ENCODE assay signal across 15 cellular contexts in the genomic region with DNA sequence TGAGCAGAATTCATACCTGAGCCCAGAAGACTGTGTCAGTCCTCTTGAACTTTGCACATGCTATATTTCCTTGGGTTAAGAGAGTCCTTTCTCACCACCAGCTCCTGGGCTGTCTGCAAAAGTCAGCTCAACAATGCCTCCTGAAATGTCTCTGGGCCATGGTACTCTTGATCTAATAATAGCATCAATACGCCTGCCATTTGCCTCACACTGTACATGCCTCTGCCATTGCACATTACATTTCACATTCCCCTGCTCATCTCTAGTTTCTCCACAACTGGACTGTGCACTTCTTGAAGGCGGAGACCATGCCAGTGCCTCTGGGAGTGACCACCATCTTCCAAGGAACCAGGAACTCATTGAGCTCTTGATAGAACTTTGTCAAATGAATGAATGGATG.
A peak's percentile ranks its signal among the peaks of the same experiment; 100 is the strongest.
DNase-seq lines count a peak whose midpoint lies in the region; ATAC-seq and TF ChIP-seq lines count a peak whose summit lies in the region.
"Had no signal": no experiment of that assay in that cellular context is flagged by ENCODE, and none has a peak within 500 bp of the region (broad histone marks: within the 10 kb centered on the region; RNA-seq: fewer than 3 reads in every experiment).

No MANE protein-coding gene starts in this region.

- no peak for ATAC-seq in left lobe of liver
- peak; percentile 73 to 87 for ATAC-seq in gastrocnemius medialis
- no peak for ATAC-seq in HG03469 (IDR thresholded peaks at IDR 0.05; ENCODE audit: unreplicated experiment)
- ATAC-seq: CD8-positive, alpha-beta T cell; HCT116 had no signal

- H3K36me3 ChIP-seq in A673 (ENCODE audit: insufficient read depth, low read length, poor library complexity, severe bottlenecking) (no peaks in the 10 kb centered on the region), gastrocnemius medialis (no peaks in the 10 kb centered on the region)
- H3K36me3 ChIP-seq: BE2C had no signal

- no peak for TF ChIP-seq POLR2A in gastrocnemius medialis (IDR thresholded peaks at IDR 0.05)

- H3K27ac ChIP-seq in A673 (ENCODE audit: low read depth, low read length, poor library complexity, severe bottlenecking), result peak overlapping the region; percentile 64
- peak overlapping the region; percentile 88 for H3K27ac ChIP-seq in HL-60 (replicated peaks)
- H3K27ac ChIP-seq in gastrocnemius medialis, result no peak overlapping the region
- no peak overlapping the region for H3K27ac ChIP-seq in RWPE1
- H3K27ac ChIP-seq: C4-2B had no signal

- H3K9me3 ChIP-seq in A673 (ENCODE audit: low read depth, low read length, poor library complexity, severe bottlenecking) (no peaks in the 10 kb centered on the region), gastrocnemius medialis (no peaks in the 10 kb centered on the region)
- H3K9me3 ChIP-seq: BE2C had no signal

- DNase-seq in A673 (ENCODE audit: low spot score), result no peak
- DNase-seq in HL-60 (ENCODE audit: low read depth in 1 of 2, low spot score in 1 of 2), result no peak
- peak; percentile 41 for DNase-seq in left lobe of liver (ENCODE audit: low spot score)
- DNase-seq in gastrocnemius medialis, result peak in 1 of 2 donors; percentile 25
- DNase-seq in RWPE1 (ENCODE audit: low spot score), result no peak
- no peak for DNase-seq in activated T-helper 2 cell treated with anti-CD3 and anti-CD28 coated beads, Interferon-gamma antibody, Interleukin-2, Interleukin-4, amounts not matched to agents 10 μg/mL and 5 μg/mL and 100 μg/mL, durations not matched to agents 14 hours and 24 hours and 36 hours (ENCODE audit: low spot score)
- DNase-seq: BE2C; CD8-positive, alpha-beta T cell; COR-L47; DMS153; DMS79 treated with DMSO at 0.1 percent for 48 hours; GDM1 had no signal

- H3K4me3 Mint-ChIP-seq in activated T-helper 2 cell treated with anti-CD3 and anti-CD28 coated beads, Interferon-gamma antibody, Interleukin-2, Interleukin-4, amounts not matched to agents 10 μg/mL and 5 μg/mL and 100 μg/mL, durations not matched to agents 14 hours and 24 hours and 36 hours (ENCODE audit: low read depth), result no peak overlapping the region
- H3K4me3 Mint-ChIP-seq: CD8-positive, alpha-beta T cell had no signal

- peaks cover 47% of the 10 kb centered on the region for H3K4me1 ChIP-seq in A673 (ENCODE audit: insufficient read depth, low read length, poor library complexity, severe bottlenecking)
- H3K4me1 ChIP-seq in gastrocnemius medialis, result peaks cover 17% of the 10 kb centered on the region in 2 donors
- H3K4me1 ChIP-seq: BE2C had no signal

- H3K9me3 Mint-ChIP-seq in activated T-helper 2 cell treated with anti-CD3 and anti-CD28 coated beads, Interferon-gamma antibody, Interleukin-2, Interleukin-4, amounts not matched to agents 10 μg/mL and 5 μg/mL and 100 μg/mL, durations not matched to agents 14 hours and 24 hours and 36 hours, result no peaks in the 10 kb centered on the region
- H3K9me3 Mint-ChIP-seq: CD8-positive, alpha-beta T cell had no signal

- peaks cover 43% of the 10 kb centered on the region for H3K27me3 Mint-ChIP-seq in activated T-helper 2 cell treated with anti-CD3 and anti-CD28 coated beads, Interferon-gamma antibody, Interleukin-2, Interleukin-4, amounts not matched to agents 10 μg/mL and 5 μg/mL and 100 μg/mL, durations not matched to agents 14 hours and 24 hours and 36 hours (ENCODE audit: low read depth)

- H3K4me3 ChIP-seq in A673 (ENCODE audit: low read depth, low read length, poor library complexity, severe bottlenecking), result no peak overlapping the region
- H3K4me3 ChIP-seq in HL-60 (replicated peaks; ENCODE audit: insufficient read depth, low read length), result no peak overlapping the region
- H3K4me3 ChIP-seq in gastrocnemius medialis, result no peak overlapping the region

- TF ChIP-seq CTCF in A673 (conservative IDR thresholded peaks at IDR 0.05; ENCODE audit: low read depth, low read length), result no peak
- no peak for TF ChIP-seq CTCF in HL-60 (IDR thresholded peaks at IDR 0.05; ENCODE audit: insufficient read depth, low read length)
- TF ChIP-seq CTCF in gastrocnemius medialis (IDR thresholded peaks at IDR 0.05 in 4 of 5, conservative IDR thresholded peaks at IDR 0.05 in 1 of 5), result no peak
- TF ChIP-seq CTCF in RWPE1 (conservative IDR thresholded peaks at IDR 0.05; ENCODE audit: low read depth), result no peak

- peaks cover 2% of the 10 kb centered on the region for H3K4me1 Mint-ChIP-seq in activated T-helper 2 cell treated with anti-CD3 and anti-CD28 coated beads, Interferon-gamma antibody, Interleukin-2, Interleukin-4, amounts not matched to agents 10 μg/mL and 5 μg/mL and 100 μg/mL, durations not matched to agents 14 hours and 24 hours and 36 hours (ENCODE audit: low read depth)

- CTCF ChIA-PET in A673 (lab: Charles Lee) (no interaction called here), RWPE1 (lab: Yijun Ruan, JAX) (no interaction called here)

- in situ Hi-C loops in gastrocnemius medialis (cut with MboI; ENCODE audit: low sequenced_read_pairs in 4 of 4), result no loop called here

- no TSS peak for BruUV-seq in A673 (replicated peaks; lab: Mats Ljungman, UMichigan)

- no peaks in the 10 kb centered on the region for H3K27me3 ChIP-seq in A673 (replicated peaks; ENCODE audit: insufficient read depth, low read depth, low read length, poor library complexity)
- no peaks in the 10 kb centered on the region for H3K27me3 ChIP-seq in HL-60 (ENCODE audit: insufficient read depth, poor library complexity, severe bottlenecking)
- no peaks in the 10 kb centered on the region for H3K27me3 ChIP-seq in gastrocnemius medialis
- H3K27me3 ChIP-seq: BE2C had no signal

- no peak overlapping the region for H3K27ac Mint-ChIP-seq in activated T-helper 2 cell treated with anti-CD3 and anti-CD28 coated beads, Interferon-gamma antibody, Interleukin-2, Interleukin-4, amounts not matched to agents 10 μg/mL and 5 μg/mL and 100 μg/mL, durations not matched to agents 14 hours and 24 hours and 36 hours
- H3K27ac Mint-ChIP-seq: CD8-positive, alpha-beta T cell had no signal

- intact Hi-C loops in A673 (cut with micrococcal nuclease; ENCODE audit: unreplicated experiment), result no loop called here
- intact Hi-C loops in gastrocnemius medialis (cut with DNase I; ENCODE audit: low total_unique reads), result loop anchor here (5.0 to 10.0 kb wide), 3 partner anchors 181 to 414 kb away; no protein-coding TSS in a partner anchor
- intact Hi-C loops in activated T-helper 2 cell treated with anti-CD3 and anti-CD28 coated beads, Interferon-gamma antibody, Interleukin-2, Interleukin-4, amounts not matched to agents 10 μg/mL and 5 μg/mL and 100 μg/mL, durations not matched to agents 14 hours and 24 hours and 36 hours (cut with micrococcal nuclease), result no loop called here

- H3K36me3 Mint-ChIP-seq in activated T-helper 2 cell treated with anti-CD3 and anti-CD28 coated beads, Interferon-gamma antibody, Interleukin-2, Interleukin-4, amounts not matched to agents 10 μg/mL and 5 μg/mL and 100 μg/mL, durations not matched to agents 14 hours and 24 hours and 36 hours (ENCODE audit: low read depth), result no peaks in the 10 kb centered on the region
- H3K36me3 Mint-ChIP-seq: CD8-positive, alpha-beta T cell had no signal

- POLR2A ChIA-PET in A673 (lab: Charles Lee; ENCODE audit: low non-redundant PET), result interaction anchor here (0.9 kb wide), 1 partner anchor 266 kb away, joined by 3 read pairs; a partner anchor contains a TSS
- POLR2A ChIA-PET in RWPE1 (lab: Yijun Ruan, JAX; ENCODE audit: low non-redundant PET), result no interaction called here

Comparison
In these comparisons a context has a peak if more than half of its experiments do, and no peak if none do; other contexts are left out.
1. H3K27ac ChIP-seq: peak in A673 (single experiment) and HL-60 (single experiment); none in gastrocnemius medialis (0 of 4) and RWPE1 (single experiment).
2. ATAC-seq: peak in gastrocnemius medialis (2 of 2); none in left lobe of liver (single experiment) and HG03469 (single experiment).